Comparison of ENCODE assay signal across 15 cellular contexts in the genomic region with DNA sequence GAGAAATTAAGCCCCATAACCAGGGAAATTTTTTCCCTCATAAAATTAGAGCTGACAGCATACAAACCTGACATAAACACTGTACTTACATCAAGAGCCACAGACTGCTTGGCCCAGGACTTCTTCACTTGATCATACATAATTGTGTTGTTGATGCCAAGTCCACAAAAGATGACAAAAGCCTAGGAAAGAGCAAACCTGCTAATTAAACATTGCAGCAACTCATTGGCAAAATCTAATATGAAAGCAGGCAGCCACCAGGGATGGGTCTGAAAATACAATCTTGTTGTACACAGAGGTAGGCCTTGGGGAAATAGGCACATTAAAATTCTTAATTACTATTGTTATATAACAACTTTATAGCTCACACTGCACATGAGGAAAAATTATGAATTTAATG.
"Had no signal": no experiment of that assay in that cellular context is flagged by ENCODE, and none has a peak within 500 bp of the region (broad histone marks: within the 10 kb centered on the region; RNA-seq: fewer than 3 reads in every experiment).

No MANE protein-coding gene starts in this region.

- ATAC-seq: activated CD8-positive, alpha-beta memory T cell treated with anti-CD3 and anti-CD28 coated beads, Interleukin-2, amount 10 ng/mL, durations not matched to agents 7 days and 5 days; activated CD8-positive, alpha-beta T cell treated with anti-CD3 and anti-CD28 coated beads, Interleukin-2, amount 10 ng/mL, durations not matched to agents 7 days and 5 days; activated naive CD4-positive, alpha-beta T cell treated with anti-CD3 and anti-CD28 coated beads, Interleukin-2, amount 50 U/mL, for 72 hours; foreskin keratinocyte; heart left ventricle; right cardiac atrium had no signal

- DNase-seq: activated B cell treated with CpG ODN at 0.5 μM for 24 hours; activated CD4-positive, alpha-beta T cell treated with anti-CD3 and anti-CD28 coated beads, Interleukin-2, amount 50 U/mL, for 1 hour; activated CD8-positive, alpha-beta memory T cell treated with anti-CD3 and anti-CD28 coated beads, Interleukin-2, amount 10 ng/mL, durations not matched to agents 7 days and 5 days; activated CD8-positive, alpha-beta T cell treated with anti-CD3 and anti-CD28 coated beads, Interleukin-2, amount 10 ng/mL, durations not matched to agents 7 days and 5 days; activated T-cell treated with anti-CD3 and anti-CD28 coated beads, Interleukin-2, amount 50 U/mL, for 48 hours; anterior cingulate cortex; effector CD4-positive, alpha-beta T cell; foreskin keratinocyte; heart left ventricle; left ventricle myocardium inferior; posterior cingulate gyrus; right cardiac atrium; spleen; stimulated activated naive CD4-positive, alpha-beta T cell treated with Interleukin-2 at 50 U/mL for 16 hours had no signal
